Comparison of ENCODE assay signal across 8 cellular contexts in genomic region chr21:42974832-42975820, GRCh38. TPM values are rescaled to one million over a fixed set of nuclear protein-coding genes. Genes with fewer than 3 reads are reported as not detected.
DNase-seq lines count a peak whose midpoint lies in the region; ATAC-seq and TF ChIP-seq lines count a peak whose summit lies in the region.

No MANE protein-coding gene starts in this region.

- DNase-seq in DMS79 (lab: John Stamatoyannopoulos, UW) (peak; percentile 34), Peyer's patch (peak; percentile 51 to 77 (median 73)), foreskin fibroblast (peak in 1 of 2 donors; percentile 79), neural crest cell (ENCODE audit: low read depth, low spot score) (peak; percentile 33), superior temporal gyrus (ENCODE audit: extremely low spot score) (peak; percentile 61)
- peak; percentile 90 for DNase-seq in activated effector memory CD4-positive, alpha-beta T cell treated with anti-CD3 and anti-CD28 coated beads, Interleukin-2, amount 50 U/mL, for 16 hours

- H3K36me3 Mint-ChIP-seq in neural crest cell (ENCODE audit: low read depth): peaks cover 20% of the 10 kb centered on the region

- H3K9ac ChIP-seq in HUES6 (ENCODE audit: low read length): peak overlapping the region; percentile 94

- peak overlapping the region; percentile 96 for H3K27ac Mint-ChIP-seq in neural crest cell (ENCODE audit: unreplicated experiment)

- H3K4me1 Mint-ChIP-seq in neural crest cell: peaks cover 21% of the 10 kb centered on the region

- H3K9me3 ChIP-seq in HUES6 (ENCODE audit: control insufficient read depth, insufficient read depth, low read depth, low read length) (peaks cover 17% of the 10 kb centered on the region; the same call in 1 of the 2 replicates), Peyer's patch (no peaks in the 10 kb centered on the region)

- peaks cover 2% of the 10 kb centered on the region for H3K9me3 Mint-ChIP-seq in neural crest cell

- no peak for TF ChIP-seq CTCF in Peyer's patch (IDR thresholded peaks at IDR 0.05)
- TF ChIP-seq CTCF in foreskin fibroblast (IDR thresholded peaks at IDR 0.05; ENCODE audit: low read depth, low read length): no peak
- TF ChIP-seq CTCF in neural crest cell (conservative IDR thresholded peaks at IDR 0.05): no peak

- H3K4me3 ChIP-seq in HUES6 (ENCODE audit: low read depth, low read length) (peak overlapping the region; percentile 78), Peyer's patch (peak overlapping the region; percentile 63 to 100 (median 86)), foreskin fibroblast (ENCODE audit: low read depth in 1 of 2, low read length in 2 of 2) (peak overlapping the region; percentile 76 to 83)

- peaks cover 24% of the 10 kb centered on the region for H3K36me3 ChIP-seq in HUES6 (ENCODE audit: control insufficient read depth, insufficient read depth, low read length)
- no peaks in the 10 kb centered on the region for H3K36me3 ChIP-seq in Peyer's patch

- peak overlapping the region; percentile 95 for H3K4me3 Mint-ChIP-seq in neural crest cell

- peak overlapping the region; percentile 97 for H3K27ac ChIP-seq in HUES6 (ENCODE audit: low read depth, low read length)
- H3K27ac ChIP-seq in Peyer's patch: peak overlapping the region; percentile 94 to 100 (median 98)

- H3K27me3 Mint-ChIP-seq in neural crest cell (ENCODE audit: low read depth): no peaks in the 10 kb centered on the region

- H3K4me1 ChIP-seq in HUES6 (ENCODE audit: control insufficient read depth, insufficient read depth, low read length) (peaks cover 36% of the 10 kb centered on the region), Peyer's patch (peaks cover 0 to 14% (median 7%) of the 10 kb centered on the region in 4 donors)

- ATAC-seq in GM21447 (IDR thresholded peaks at IDR 0.05; ENCODE audit: unreplicated experiment): peak; percentile 19

- TF ChIP-seq POLR2A in Peyer's patch (IDR thresholded peaks at IDR 0.05): no peak

- H3K27me3 ChIP-seq in HUES6 (ENCODE audit: control insufficient read depth, insufficient read depth, low read length) (no peaks in the 10 kb centered on the region), Peyer's patch (no peaks in the 10 kb centered on the region)

RNA-seq across cellular contexts. Expression of gene PKNOX1, which starts 0.8 kb away (rescaled TPM):
- total RNA-seq in Peyer's patch: 10 to 100 TPM in 3 of 4 donors, 1 to 10 TPM in 1; 7.4 to 28.1 (median 14.1) TPM
- total RNA-seq in neural crest cell: 13.6 and 19.3 TPM in 2 replicates

RNA-seq across cellular contexts. Expression of gene ERVH48-1, which starts 49.7 kb away (rescaled TPM):
- total RNA-seq in Peyer's patch: not detected
- not detected in 2 replicates for total RNA-seq in neural crest cell
